ENCODE assay signal across 8 cellular contexts in the genomic region with DNA sequence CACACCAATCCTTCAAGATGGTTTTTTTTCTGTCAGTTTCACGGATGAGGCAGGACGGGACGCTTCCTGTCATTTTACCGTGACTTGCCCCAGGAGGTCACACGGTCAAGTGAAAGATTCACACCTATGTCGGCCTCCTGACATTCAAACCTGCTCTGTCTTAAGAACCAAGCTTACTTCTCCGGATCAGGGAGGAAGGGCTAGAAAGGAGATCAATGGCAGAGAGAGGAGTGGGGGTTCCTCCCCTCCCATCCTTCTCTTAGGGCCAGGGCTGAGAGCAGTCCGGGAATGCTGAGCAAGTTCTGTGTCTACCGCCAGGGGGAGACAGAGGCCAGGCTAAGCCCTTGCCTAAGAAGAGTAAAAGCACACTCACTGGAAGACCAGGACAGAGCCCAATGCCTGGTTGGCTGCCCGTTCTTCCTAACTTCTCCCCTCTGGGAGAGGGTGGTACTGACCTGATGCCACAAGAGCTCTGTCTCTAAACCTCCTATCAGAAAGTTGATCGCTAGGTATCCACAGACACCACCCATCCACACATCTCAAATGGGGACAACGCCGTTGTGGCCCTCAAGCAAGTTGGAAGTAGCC. TPM values are rescaled to one million over a fixed set of nuclear protein-coding genes. Genes with fewer than 3 reads are reported as not detected.
DNase-seq lines count a peak whose midpoint lies in the region; ATAC-seq and TF ChIP-seq lines count a peak whose summit lies in the region.

No MANE protein-coding gene starts in this region.

- no peaks in the 10 kb centered on the region for H3K9me3 ChIP-seq in CD4-positive, alpha-beta T cell (ENCODE audit: control insufficient read depth, low read length)
- H3K9me3 ChIP-seq in SK-N-MC (ENCODE audit: low read depth, low read length) = no peaks in the 10 kb centered on the region
- no peaks in the 10 kb centered on the region for H3K9me3 ChIP-seq in suprapubic skin

- peaks cover 39% of the 10 kb centered on the region for H3K4me1 ChIP-seq in suprapubic skin

- CTCF ChIA-PET in CD4-positive, alpha-beta T cell (lab: Charles Lee) = interaction anchor here (0.9 to 4.0 kb wide), 8 partner anchors 11 to 357 kb away, joined by 3 to 23 read pairs (median 6); a partner anchor contains a TSS

- no peaks in the 10 kb centered on the region for H3K9me3 Mint-ChIP-seq in CD4-positive, alpha-beta T cell
- H3K9me3 Mint-ChIP-seq in activated naive CD4-positive, alpha-beta T cell treated with anti-CD3 and anti-CD28 coated beads, Interleukin-2, amount 50 U/mL, for 24 hours = no peaks in the 10 kb centered on the region

- H3K4me1 Mint-ChIP-seq in CD4-positive, alpha-beta T cell (ENCODE audit: low read depth) = peaks cover 24% of the 10 kb centered on the region
- peaks cover 17% of the 10 kb centered on the region for H3K4me1 Mint-ChIP-seq in activated naive CD4-positive, alpha-beta T cell treated with anti-CD3 and anti-CD28 coated beads, Interleukin-2, amount 50 U/mL, for 24 hours

- H3K27ac Mint-ChIP-seq in CD4-positive, alpha-beta T cell = peak overlapping the region; percentile 81
- H3K27ac Mint-ChIP-seq in activated naive CD4-positive, alpha-beta T cell treated with anti-CD3 and anti-CD28 coated beads, Interleukin-2, amount 50 U/mL, for 24 hours = no peak overlapping the region

- no peak overlapping the region for H3K27ac ChIP-seq in CD4-positive, alpha-beta T cell (ENCODE audit: low read depth, low read length)
- no peak overlapping the region for H3K27ac ChIP-seq in SK-N-MC
- peak overlapping the region; percentile 72 for H3K27ac ChIP-seq in suprapubic skin

- peak; percentile 65 to 79 (median 70) for DNase-seq in CD4-positive, alpha-beta T cell
- DNase-seq in NAMALWA (ENCODE audit: low spot score) = peak; percentile 87
- DNase-seq in SK-N-MC (ENCODE audit: low read depth, low spot score) = peak; percentile 71
- peak; percentile 78 to 97 (median 93) for DNase-seq in head of caudate nucleus
- DNase-seq in omental fat pad (ENCODE audit: low spot score) = no peak
- DNase-seq in suprapubic skin (ENCODE audit: low spot score in 2 of 2) = peak; percentile 89 to 91

- POLR2A ChIA-PET in CD4-positive, alpha-beta T cell (lab: Charles Lee) = interaction anchor here (3.3 to 3.6 kb wide), 4 partner anchors 13 to 356 kb away, joined by 19 to 46 read pairs (median 38); a partner anchor contains a TSS

- peak overlapping the region; percentile 88 for H3K4me3 ChIP-seq in SK-N-MC
- peak overlapping the region; percentile 67 for H3K4me3 ChIP-seq in suprapubic skin

- TF ChIP-seq POLR2A in suprapubic skin (IDR thresholded peaks at IDR 0.05) = no peak

- 15% methylated on average over 13 of the region's 13 CpGs for WGBS in suprapubic skin

- ATAC-seq in CD4-positive, alpha-beta T cell (ENCODE audit: poor library complexity) = peak; percentile 33
- ATAC-seq in GM21447 (IDR thresholded peaks at IDR 0.05; ENCODE audit: unreplicated experiment) = peak; percentile 35
- ATAC-seq in omental fat pad (ENCODE audit: low FRiP score) = peak; percentile 52

- H3K27me3 Mint-ChIP-seq in CD4-positive, alpha-beta T cell = peaks cover 35% of the 10 kb centered on the region
- peaks cover 4% of the 10 kb centered on the region for H3K27me3 Mint-ChIP-seq in activated naive CD4-positive, alpha-beta T cell treated with anti-CD3 and anti-CD28 coated beads, Interleukin-2, amount 50 U/mL, for 24 hours

- peaks cover 22% of the 10 kb centered on the region for H3K27me3 ChIP-seq in CD4-positive, alpha-beta T cell (ENCODE audit: control insufficient read depth, insufficient read depth, low read length)
- no peaks in the 10 kb centered on the region for H3K27me3 ChIP-seq in suprapubic skin

- no peaks in the 10 kb centered on the region for H3K36me3 Mint-ChIP-seq in CD4-positive, alpha-beta T cell (ENCODE audit: low read depth)
- no peaks in the 10 kb centered on the region for H3K36me3 Mint-ChIP-seq in activated naive CD4-positive, alpha-beta T cell treated with anti-CD3 and anti-CD28 coated beads, Interleukin-2, amount 50 U/mL, for 24 hours

- TF ChIP-seq EP300 in suprapubic skin (IDR thresholded peaks at IDR 0.05) = no peak

- no peak overlapping the region for H3K9ac ChIP-seq in SK-N-MC (ENCODE audit: insufficient read length)

- peak; percentile 95 for TF ChIP-seq CTCF in CD4-positive, alpha-beta T cell (IDR thresholded peaks at IDR 0.05)
- TF ChIP-seq CTCF in omental fat pad (IDR thresholded peaks at IDR 0.05) = peak in 2 of 3 donors; percentile 66 to 67
- TF ChIP-seq CTCF in suprapubic skin (IDR thresholded peaks at IDR 0.05) = peak; percentile 92 to 93

- no peaks in the 10 kb centered on the region for H3K36me3 ChIP-seq in SK-N-MC (ENCODE audit: insufficient read depth, low read length)
- no peaks in the 10 kb centered on the region for H3K36me3 ChIP-seq in suprapubic skin

- intact Hi-C loops in CD4-positive, alpha-beta T cell (cut with DNase I, micrococcal nuclease) = loop anchor here (1.0 to 10.0 kb wide), 11 partner anchors 88 to 1099 kb away; a partner anchor contains a TSS
- intact Hi-C loops in head of caudate nucleus (cut with DNase I) = loop anchor here (10.0 kb wide), 3 partner anchors 159 to 329 kb away; a partner anchor contains a TSS

- peak overlapping the region; percentile 89 for H3K4me3 Mint-ChIP-seq in CD4-positive, alpha-beta T cell
- peak overlapping the region; percentile 88 for H3K4me3 Mint-ChIP-seq in activated naive CD4-positive, alpha-beta T cell treated with anti-CD3 and anti-CD28 coated beads, Interleukin-2, amount 50 U/mL, for 24 hours

RNA-seq across cellular contexts. Expression of a gene that starts 1.1 kb away (rescaled TPM):
- total RNA-seq in CD4-positive, alpha-beta T cell = under 1 TPM; 0.39 to 0.49 TPM
- total RNA-seq in omental fat pad = 1 to 10 TPM in 3 of 4 donors, under 1 TPM in 1; 0.63 to 1.7 (median 1.5) TPM
- total RNA-seq in suprapubic skin = 10 to 100 TPM in 3 of 4 donors, 1 to 10 TPM in 1; 6.6 to 22.1 (median 13.4) TPM

RNA-seq across cellular contexts. Expression of a gene that starts 9.3 kb away (rescaled TPM):
- 10 to 100 TPM; 11.9 to 12.7 TPM for total RNA-seq in CD4-positive, alpha-beta T cell
- 100 to 1,000 TPM; 219 to 307 (median 299) TPM for total RNA-seq in omental fat pad
- 100 to 1,000 TPM; 138 to 185 (median 153) TPM for total RNA-seq in suprapubic skin

RNA-seq across cellular contexts. Expression of a gene that starts 41.8 kb away (rescaled TPM):
- total RNA-seq in CD4-positive, alpha-beta T cell = 10 to 100 TPM; 80.6 to 89.3 TPM
- total RNA-seq in omental fat pad = 10 to 100 TPM; 21.7 to 47.1 (median 36.1) TPM
- total RNA-seq in suprapubic skin = 100 to 1,000 TPM in 1 of 4 donors, 10 to 100 TPM in 3; 42.8 to 147 (median 70.1) TPM

Comparison
In these comparisons a context has a peak if more than half of its experiments do, and no peak if none do; other contexts are left out.
1. RNA of a gene that starts 9.3 kb away (total RNA-seq): 219 to 307 TPM in omental fat pad and 138 to 185 TPM in suprapubic skin; 11.9 to 12.7 TPM in CD4-positive, alpha-beta T cell; every median in the first group is over 10 times any median in the second.
2. Peak in every context shown above with its lines, with median percentiles within 50 percentile points of each other: ATAC-seq and CTCF ChIP-seq.